Comparison of ENCODE assay signal across 8 cellular contexts in genomic region chr19:45001087-45001739, GRCh38. TPM values are rescaled to one million over a fixed set of nuclear protein-coding genes. Genes with fewer than 3 reads are reported as not detected.
DNase-seq lines count a peak whose midpoint lies in the region; ATAC-seq and TF ChIP-seq lines count a peak whose summit lies in the region.

RELB (plus strand) TSS chr19:45001464; CDS start chr19:45001580, 116 bp downstream.

- no peaks in the 10 kb centered on the region for H3K9me3 Mint-ChIP-seq in neural crest cell
- H3K9me3 Mint-ChIP-seq in stimulated activated naive CD8-positive, alpha-beta T cell treated with anti-CD3 and anti-CD28 coated beads, Interleukin-15, amount 100 ng/mL, for 72 hours, result no peaks in the 10 kb centered on the region

- H3K4me2 ChIP-seq in Karpas-422 (ENCODE audit: low read depth, low read length, poor library complexity, severe bottlenecking), result peak within 1 kb of the TSS; percentile 94

- H3K79me2 ChIP-seq in Karpas-422 (ENCODE audit: low read length), result no peaks in the 10 kb centered on the region

- H4K20me1 ChIP-seq in Karpas-422 (ENCODE audit: insufficient read depth, low read depth, low read length), result no peaks in the 10 kb centered on the region

- TF ChIP-seq CTCF in fibroblast of villous mesenchyme (IDR thresholded peaks at IDR 0.05; ENCODE audit: insufficient read depth, low read depth, low read length) (no peak), neural crest cell (conservative IDR thresholded peaks at IDR 0.05) (no peak)

- peak within 1 kb of the TSS; percentile 92; the same call in 1 of the 2 replicates for H2AFZ ChIP-seq in Karpas-422 (ENCODE audit: low read length)

- H3K4me1 Mint-ChIP-seq in neural crest cell, result peaks cover 8% of the 10 kb centered on the region
- H3K4me1 Mint-ChIP-seq in stimulated activated naive CD8-positive, alpha-beta T cell treated with anti-CD3 and anti-CD28 coated beads, Interleukin-15, amount 100 ng/mL, for 72 hours, result peaks cover 27% of the 10 kb centered on the region

- no peaks in the 10 kb centered on the region for H3K9me2 ChIP-seq in Karpas-422 (replicated peaks; ENCODE audit: insufficient read depth, low read length)

- peak within 1 kb of the TSS; percentile 74 for H3K27ac ChIP-seq in Karpas-422 (ENCODE audit: low read length)

- H3K27ac Mint-ChIP-seq in neural crest cell (ENCODE audit: unreplicated experiment), result peak within 1 kb of the TSS; percentile 93
- H3K27ac Mint-ChIP-seq in stimulated activated naive CD8-positive, alpha-beta T cell treated with anti-CD3 and anti-CD28 coated beads, Interleukin-15, amount 100 ng/mL, for 72 hours, result peak within 1 kb of the TSS; percentile 99

- H3K9me3 ChIP-seq in Karpas-422 (ENCODE audit: low read length), result no peaks in the 10 kb centered on the region

- H3K36me3 Mint-ChIP-seq in neural crest cell (ENCODE audit: low read depth), result no peaks in the 10 kb centered on the region

- no peaks in the 10 kb centered on the region for H3K27me3 ChIP-seq in Karpas-422 (ENCODE audit: low read length)

- peak within 1 kb of the TSS; percentile 98 for H3K4me3 Mint-ChIP-seq in neural crest cell
- peak within 1 kb of the TSS; percentile 95 to 97 for H3K4me3 Mint-ChIP-seq in stimulated activated naive CD8-positive, alpha-beta T cell treated with anti-CD3 and anti-CD28 coated beads, Interleukin-15, amount 100 ng/mL, for 72 hours

- peak within 1 kb of the TSS; percentile 79 for H3K9ac ChIP-seq in Karpas-422 (ENCODE audit: low read length)

- peaks cover 19% of the 10 kb centered on the region for H3K4me1 ChIP-seq in Karpas-422 (ENCODE audit: low read length)

- ATAC-seq in GM21825 (IDR thresholded peaks at IDR 0.05; ENCODE audit: unreplicated experiment), result peak; percentile 46
- ATAC-seq in stimulated activated naive CD8-positive, alpha-beta T cell treated with anti-CD3 and anti-CD28 coated beads, Interleukin-15, amount 100 ng/mL, for 72 hours, result peak; percentile 78

- peaks cover 8% of the 10 kb centered on the region for H3K27me3 Mint-ChIP-seq in neural crest cell (ENCODE audit: low read depth)
- no peaks in the 10 kb centered on the region for H3K27me3 Mint-ChIP-seq in stimulated activated naive CD8-positive, alpha-beta T cell treated with anti-CD3 and anti-CD28 coated beads, Interleukin-15, amount 100 ng/mL, for 72 hours

- H3K4me3 ChIP-seq in Karpas-422 (ENCODE audit: low read length), result peak within 1 kb of the TSS; percentile 78
- H3K4me3 ChIP-seq in fibroblast of villous mesenchyme (ENCODE audit: low read depth, low read length), result peak within 1 kb of the TSS; percentile 81

- no peaks in the 10 kb centered on the region for H3K36me3 ChIP-seq in Karpas-422 (ENCODE audit: insufficient read depth, low read length)

- peak; percentile 97 for DNase-seq in Daoy (ENCODE audit: low read depth)
- DNase-seq in Karpas-422, result peak; percentile 95
- peak; percentile 95 for DNase-seq in activated gamma-delta T cell (lab: John Stamatoyannopoulos, UW)
- peak; percentile 89 for DNase-seq in fibroblast of villous mesenchyme (ENCODE audit: low read depth)
- peak; percentile 93 for DNase-seq in neural crest cell (ENCODE audit: low read depth, low spot score)
- DNase-seq in stimulated activated naive CD8-positive, alpha-beta T cell treated with anti-CD3 and anti-CD28 coated beads, Interleukin-15, amount 100 ng/mL, for 72 hours, result peak; percentile 95

- peak; percentile 67 for TF ChIP-seq POLR2A in Raji (IDR thresholded peaks at IDR 0.05; ENCODE audit: insufficient read depth, low read depth, low read length)

RNA-seq across cellular contexts. Expression of gene RELB, which starts in this region (rescaled TPM):
- total RNA-seq in Daoy (2014; rRNA removed; shearing (Covaris generic)), result 15.5 and 25.3 TPM in 2 replicates
- 0.63 and 1.3 TPM in 2 replicates for total RNA-seq in Karpas-422 (2014; rRNA removed; shearing (Covaris generic); ENCODE audit: low replicate concordance)
- 10.6 and 13.8 TPM in 2 replicates for total RNA-seq in fibroblast of villous mesenchyme
- total RNA-seq in neural crest cell, result 2.9 and 3.1 TPM in 2 replicates

Comparison
In these comparisons a context has a peak if more than half of its experiments do, and no peak if none do; other contexts are left out.
1. Peak in every context shown above with its lines: DNase-seq, ATAC-seq, H3K4me3 ChIP-seq and H3K27ac ChIP-seq.